In genomic region chr9:1140057-1140456, GRCh38 we compare ENCODE assay signal across 11 cellular contexts.
"Had no signal": no experiment of that assay in that cellular context is flagged by ENCODE, and none has a peak within 500 bp of the region (broad histone marks: within the 10 kb centered on the region; RNA-seq: fewer than 3 reads in every experiment).

No MANE protein-coding gene starts in this region.

- H3K9ac ChIP-seq: GM23248 had no signal

- H3K4me3 Mint-ChIP-seq: GM23338, H9, HFFc6 had no signal

- H3K27ac Mint-ChIP-seq: GM23338, H9, HFFc6 had no signal

- H3K9me3 ChIP-seq: HAP-1 had no signal

- H3K27ac ChIP-seq: GM23248 had no signal

- ATAC-seq: GM23338, HCT116 had no signal

- H3K36me3 ChIP-seq: HAP-1 had no signal

- H3K4me1 ChIP-seq: HAP-1 had no signal

- DNase-seq: GM23248, GOT3, H7, H9, HCEC 1CT, HFFc6 had no signal

- H2AFZ ChIP-seq: GM23248, GM23338 had no signal

- H3K4me1 Mint-ChIP-seq: GM23338, H9 had no signal

- H3K4me3 ChIP-seq: GM23248, GM23338, HAP-1 had no signal

- FAIRE-seq: H1, H54 had no signal

- H3K4me2 ChIP-seq: GM23338 had no signal
